ENCODE assay signal across 2 cellular contexts in the genomic region with DNA sequence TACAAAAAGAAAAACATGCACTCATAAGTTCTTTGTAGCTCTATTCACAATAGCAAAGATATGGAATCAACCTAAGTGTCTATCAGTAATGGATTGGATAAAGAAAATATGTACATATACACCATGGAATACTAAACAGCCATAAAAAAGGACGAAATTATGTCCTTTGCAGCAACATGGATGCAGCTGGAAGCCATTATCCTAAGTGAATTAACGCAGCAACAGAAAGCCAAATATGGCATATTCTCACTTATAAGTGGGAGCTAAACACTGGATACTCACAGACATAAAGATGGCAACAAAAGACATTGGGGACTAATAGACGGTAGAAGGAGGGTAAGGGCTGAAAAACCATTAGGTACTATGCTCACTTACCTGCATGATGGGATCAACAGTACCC.
TF ChIP-seq lines count a peak whose summit lies in the region.

No MANE protein-coding gene starts in this region.

TF ChIP-seq in HepG2, 621 proteins besides CTCF, POLR2A, EP300 and RAD21:
- TF ChIP-seq BRCA1 (CRISPR knock-in tag; IDR thresholded peaks at IDR 0.05): no peak
- TF ChIP-seq POGZ (CRISPR knock-in tag; IDR thresholded peaks at IDR 0.05): no peak
- no peak for TF ChIP-seq HNF4A (CRISPR knock-in tag; IDR thresholded peaks at IDR 0.05)
- no peak for TF ChIP-seq PLRG1 (conservative IDR thresholded peaks at IDR 0.05)
- no peak for TF ChIP-seq ZMAT3 (CRISPR knock-in tag; conservative IDR thresholded peaks at IDR 0.05)
- TF ChIP-seq RCOR2 (CRISPR knock-in tag; IDR thresholded peaks at IDR 0.05): peak; percentile 43; the same call in 1 of the 2 replicates
- no peak for TF ChIP-seq MED8 (CRISPR knock-in tag; IDR thresholded peaks at IDR 0.05; ENCODE audit: insufficient replicate concordance)

TF ChIP-seq in GM12878, 131 proteins besides CTCF, POLR2A, EP300 and RAD21:
- peak; percentile 58; the same call in 1 of the 2 replicates for TF ChIP-seq ZNF217 (IDR thresholded peaks at IDR 0.05)
- TF ChIP-seq PAX8 (IDR thresholded peaks at IDR 0.05): no peak
